ENCODE assay signal across 6 cellular contexts in the genomic region with DNA sequence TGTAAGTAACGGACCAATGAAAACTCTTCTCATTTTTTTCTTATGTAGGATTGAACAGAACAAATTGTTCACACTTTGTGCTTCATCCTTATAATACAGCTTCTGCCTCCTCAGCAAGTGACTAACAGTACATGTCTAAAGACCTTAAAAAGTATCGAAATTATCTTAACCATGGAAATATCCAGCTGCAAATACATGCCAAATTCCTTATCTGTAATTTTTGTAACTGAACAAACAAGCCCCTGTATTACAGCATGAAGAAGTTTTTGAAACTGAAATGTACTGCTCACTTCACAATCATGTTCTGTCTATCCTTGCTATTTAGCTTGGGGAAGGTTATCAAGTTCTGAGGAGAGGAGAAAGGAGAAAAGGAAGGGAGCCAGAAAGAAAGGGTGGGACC. TPM values are rescaled to one million over a fixed set of nuclear protein-coding genes. Genes with fewer than 3 reads are reported as not detected.
"Had no signal": no experiment of that assay in that cellular context is flagged by ENCODE, and none has a peak within 500 bp of the region (broad histone marks: within the 10 kb centered on the region; RNA-seq: fewer than 3 reads in every experiment).

No MANE protein-coding gene starts in this region.

- ATAC-seq: GM23338, K562 had no signal

- H3K4me3 ChIP-seq: GM23338, K562 had no signal

- H3K9me3 Mint-ChIP-seq: GM23338, H9 had no signal

- DNase-seq: H9, HCEC 1CT, IMR-90 had no signal

- H3K4me3 Mint-ChIP-seq: GM23338, H9 had no signal

- H3K27ac Mint-ChIP-seq: GM23338, H9 had no signal

RNA-seq across cellular contexts. Expression of gene WT1, which starts 20.4 kb away (rescaled TPM):
- total RNA-seq: HT-29, IMR-90 had no signal
- polyA plus RNA-seq: GM23338, IMR-90 had no signal
